ENCODE assay signal across 20 cellular contexts in genomic region chr7:151117041-151117440, GRCh38. TPM values are rescaled to one million over a fixed set of nuclear protein-coding genes. Genes with fewer than 3 reads are reported as not detected.
DNase-seq lines count a peak whose midpoint lies in the region; ATAC-seq and TF ChIP-seq lines count a peak whose summit lies in the region.
"Had no signal": no experiment of that assay in that cellular context is flagged by ENCODE, and none has a peak within 500 bp of the region (broad histone marks: within the 10 kb centered on the region; RNA-seq: fewer than 3 reads in every experiment).

No MANE protein-coding gene starts in this region.

- DNase-seq in stimulated activated naive CD8-positive, alpha-beta T cell treated with anti-CD3 and anti-CD28 coated beads, Interleukin-15, amount 100 ng/mL, for 72 hours: no peak
- no peak for DNase-seq in stimulated activated naive CD8-positive, alpha-beta T cell treated with anti-CD3 and anti-CD28 coated beads, Interleukin-15, Interleukin-2, amounts not matched to agents 100 U/mL and 50 U/mL, for 24 hours
- DNase-seq in activated CD8-positive, alpha-beta T cell treated with anti-CD3 and anti-CD28 coated beads for 36 hours: no peak
- DNase-seq in left lung: peak in 1 of 2 donors; percentile 78
- DNase-seq in amniotic stem cell (lab: John Stamatoyannopoulos, UW): no peak
- DNase-seq in Ammon's horn (ENCODE audit: low spot score): no peak
- DNase-seq in putamen (ENCODE audit: low spot score): no peak
- DNase-seq: Calu3, GDM1, NCI-H1417 treated with DMSO at 0.1 percent for 48 hours, NCI-H2227 treated with DMSO at 0.1 percent for 48 hours, SHP77 treated with DMSO at 0.1 percent for 48 hours had no signal

- peak overlapping the region; percentile 26 to 60 for H3K4me3 Mint-ChIP-seq in stimulated activated naive CD8-positive, alpha-beta T cell treated with anti-CD3 and anti-CD28 coated beads, Interleukin-15, amount 100 ng/mL, for 72 hours
- peak overlapping the region; percentile 57 for H3K4me3 Mint-ChIP-seq in activated CD8-positive, alpha-beta T cell treated with anti-CD3 and anti-CD28 coated beads for 36 hours
- H3K4me3 Mint-ChIP-seq: neural crest cell; T-helper 2 cell treated with Interferon-gamma antibody and Interleukin-4, amounts not matched to agents 5 μg/mL and 100 μg/mL, for 36 hours had no signal

- H3K27ac Mint-ChIP-seq in stimulated activated naive CD8-positive, alpha-beta T cell treated with anti-CD3 and anti-CD28 coated beads, Interleukin-15, amount 100 ng/mL, for 72 hours: no peak overlapping the region
- H3K27ac Mint-ChIP-seq in activated CD8-positive, alpha-beta T cell treated with anti-CD3 and anti-CD28 coated beads for 36 hours: peak overlapping the region; percentile 73
- H3K27ac Mint-ChIP-seq: T-helper 2 cell treated with Interferon-gamma antibody and Interleukin-4, amounts not matched to agents 5 μg/mL and 100 μg/mL, for 36 hours had no signal

- POLR2A ChIA-PET in activated CD8-positive, alpha-beta T cell treated with anti-CD3 and anti-CD28 coated beads for 36 hours (lab: Charles Lee): no interaction called here

- H3K4me1 Mint-ChIP-seq in stimulated activated naive CD8-positive, alpha-beta T cell treated with anti-CD3 and anti-CD28 coated beads, Interleukin-15, amount 100 ng/mL, for 72 hours: peaks cover 13% of the 10 kb centered on the region
- peaks cover 11% of the 10 kb centered on the region for H3K4me1 Mint-ChIP-seq in activated CD8-positive, alpha-beta T cell treated with anti-CD3 and anti-CD28 coated beads for 36 hours (ENCODE audit: low read depth)

- peak overlapping the region; percentile 18 to 40 for H3K4me3 ChIP-seq in left lung
- H3K4me3 ChIP-seq: coronary artery had no signal

- H3K9me3 ChIP-seq in left lung: no peaks in the 10 kb centered on the region

- H3K9me3 Mint-ChIP-seq in stimulated activated naive CD8-positive, alpha-beta T cell treated with anti-CD3 and anti-CD28 coated beads, Interleukin-15, amount 100 ng/mL, for 72 hours: no peaks in the 10 kb centered on the region
- no peaks in the 10 kb centered on the region for H3K9me3 Mint-ChIP-seq in activated CD8-positive, alpha-beta T cell treated with anti-CD3 and anti-CD28 coated beads for 36 hours
- H3K9me3 Mint-ChIP-seq: neural crest cell; T-helper 2 cell treated with Interferon-gamma antibody and Interleukin-4, amounts not matched to agents 5 μg/mL and 100 μg/mL, for 36 hours had no signal

- no peak for ATAC-seq in stimulated activated naive CD8-positive, alpha-beta T cell treated with anti-CD3 and anti-CD28 coated beads, Interleukin-15, amount 100 ng/mL, for 72 hours
- ATAC-seq in stimulated activated naive CD8-positive, alpha-beta T cell treated with anti-CD3 and anti-CD28 coated beads, Interleukin-15, Interleukin-2, amounts not matched to agents 100 U/mL and 50 U/mL, for 24 hours: no peak
- ATAC-seq in activated CD8-positive, alpha-beta T cell treated with anti-CD3 and anti-CD28 coated beads for 36 hours: no peak
- ATAC-seq in left lung (no peak), HG02884 (IDR thresholded peaks at IDR 0.05; ENCODE audit: unreplicated experiment) (no peak)

- intact Hi-C loops in activated CD8-positive, alpha-beta T cell treated with anti-CD3 and anti-CD28 coated beads for 36 hours (cut with micrococcal nuclease): loop anchor here (10.0 kb wide), 1 partner anchor 188 kb away; no protein-coding TSS in a partner anchor
- intact Hi-C loops in left lung (cut with DNase I): loop anchor here in 1 of 2 donors (10.0 kb wide), 1 partner anchor 222 kb away; no protein-coding TSS in a partner anchor

- H3K27me3 Mint-ChIP-seq in stimulated activated naive CD8-positive, alpha-beta T cell treated with anti-CD3 and anti-CD28 coated beads, Interleukin-15, amount 100 ng/mL, for 72 hours: peaks cover 23% of the 10 kb centered on the region
- peaks cover 17% of the 10 kb centered on the region for H3K27me3 Mint-ChIP-seq in activated CD8-positive, alpha-beta T cell treated with anti-CD3 and anti-CD28 coated beads for 36 hours

- CTCF ChIA-PET in activated CD8-positive, alpha-beta T cell treated with anti-CD3 and anti-CD28 coated beads for 36 hours (lab: Charles Lee): interaction anchor here (0.9 to 1.1 kb wide), 2 partner anchors 89 to 187 kb away, joined by 3 read pairs; partner anchors contain the start of gene ABCB8

- peaks cover 0 to 54% of the 10 kb centered on the region in 2 donors for H3K36me3 ChIP-seq in left lung

- no peaks in the 10 kb centered on the region for H3K36me3 Mint-ChIP-seq in activated CD8-positive, alpha-beta T cell treated with anti-CD3 and anti-CD28 coated beads for 36 hours (ENCODE audit: low read depth)

- no peak overlapping the region for H3K27ac ChIP-seq in left lung
- H3K27ac ChIP-seq: coronary artery had no signal

- TF ChIP-seq CTCF in activated CD8-positive, alpha-beta T cell treated with anti-CD3 and anti-CD28 coated beads for 36 hours (IDR thresholded peaks at IDR 0.05): no peak
- TF ChIP-seq CTCF in left lung (IDR thresholded peaks at IDR 0.05): no peak

- H3K4me1 ChIP-seq in left lung: peaks cover 0 to 25% of the 10 kb centered on the region in 2 donors

- peaks cover 0 to 5% of the 10 kb centered on the region in 2 donors for H3K27me3 ChIP-seq in left lung

RNA-seq across cellular contexts. Expression of gene AGAP3, which starts 30.8 kb away (rescaled TPM):
- total RNA-seq in activated CD8-positive, alpha-beta T cell treated with anti-CD3 and anti-CD28 coated beads for 36 hours: 10 to 100 TPM; 20.6 to 22.0 TPM
- total RNA-seq in left lung: 100 to 1,000 TPM; 161 to 167 TPM

RNA-seq across cellular contexts. Expression of gene TMUB1, which starts 33.7 kb away (rescaled TPM):
- total RNA-seq in activated CD8-positive, alpha-beta T cell treated with anti-CD3 and anti-CD28 coated beads for 36 hours: 10 to 100 TPM; 59.7 to 64.2 TPM
- 10 to 100 TPM; 39.6 to 49.1 TPM for total RNA-seq in left lung

RNA-seq across cellular contexts. Expression of gene FASTK, which starts 36.4 kb away (rescaled TPM):
- 10 to 100 TPM; 54.0 to 59.4 TPM for total RNA-seq in activated CD8-positive, alpha-beta T cell treated with anti-CD3 and anti-CD28 coated beads for 36 hours
- total RNA-seq in left lung: 10 to 100 TPM; 63.5 to 65.7 TPM

RNA-seq across cellular contexts. Expression of gene GBX1, which starts 50.5 kb away (rescaled TPM):
- total RNA-seq in activated CD8-positive, alpha-beta T cell treated with anti-CD3 and anti-CD28 coated beads for 36 hours: not detected
- total RNA-seq in left lung: not detected
- total RNA-seq: Calu3, epithelial cell of proximal tubule, glomerular endothelial cell, LHCN-M2, lung had no signal

RNA-seq across cellular contexts. Expression of gene SLC4A2, which starts 57.7 kb away (rescaled TPM):
- 10 to 100 TPM; 42.7 to 46.1 TPM for total RNA-seq in activated CD8-positive, alpha-beta T cell treated with anti-CD3 and anti-CD28 coated beads for 36 hours
- total RNA-seq in left lung: 100 to 1,000 TPM; 191 to 205 TPM

Comparison
In these comparisons a context has a peak if more than half of its experiments do, and no peak if none do; other contexts are left out.
1. RNA of gene AGAP3, which starts 30.8 kb away (total RNA-seq): 161 to 167 TPM in left lung; 20.6 to 22.0 TPM in activated CD8-positive, alpha-beta T cell treated with anti-CD3 and anti-CD28 coated beads for 36 hours; every median in the first group is over 4 times any median in the second.